In genomic region chr22:35684732-35685131, GRCh38 we compare ENCODE assay signal across 18 cellular contexts. TPM values are rescaled to one million over a fixed set of nuclear protein-coding genes. Genes with fewer than 3 reads are reported as not detected.
DNase-seq lines count a peak whose midpoint lies in the region; ATAC-seq and TF ChIP-seq lines count a peak whose summit lies in the region.
"Had no signal": no experiment of that assay in that cellular context is flagged by ENCODE, and none has a peak within 500 bp of the region (broad histone marks: within the 10 kb centered on the region; RNA-seq: fewer than 3 reads in every experiment).

No MANE protein-coding gene starts in this region.

- H3K9ac ChIP-seq in OCI-LY1 (ENCODE audit: low read length) = no peak overlapping the region
- H3K9ac ChIP-seq in SU-DHL-6 (ENCODE audit: low read length) = no peak overlapping the region; the same call in none of the 2 replicates

- H3K79me2 ChIP-seq in OCI-LY1 (ENCODE audit: insufficient read depth, low read length) = no peaks in the 10 kb centered on the region
- no peaks in the 10 kb centered on the region for H3K79me2 ChIP-seq in SU-DHL-6 (ENCODE audit: insufficient read depth, low read length)
- no peaks in the 10 kb centered on the region for H3K79me2 ChIP-seq in osteoblast (ENCODE audit: insufficient read depth, low read length)

- H3F3A ChIP-seq in OCI-LY1 (ENCODE audit: insufficient read depth, low read length) = no peaks in the 10 kb centered on the region; the same call in 1 of the 2 replicates
- peaks cover 24% of the 10 kb centered on the region for H3F3A ChIP-seq in SU-DHL-6 (ENCODE audit: insufficient read depth)

- H3K9me2 ChIP-seq in OCI-LY1 (ENCODE audit: low read depth, low read length) = no peaks in the 10 kb centered on the region
- H3K9me2 ChIP-seq in SU-DHL-6 (replicated peaks; ENCODE audit: insufficient read depth, low read length) = no peaks in the 10 kb centered on the region

- TF ChIP-seq CTCF in OCI-LY1 (IDR thresholded peaks at IDR 0.05; ENCODE audit: low read length) (no peak), SU-DHL-6 (IDR thresholded peaks at IDR 0.05; ENCODE audit: insufficient read depth, low read length, poor library complexity, severe bottlenecking) (no peak), psoas muscle (IDR thresholded peaks at IDR 0.05) (no peak), osteoblast (IDR thresholded peaks at IDR 0.05; ENCODE audit: extremely low read depth, low read depth, low read length) (no peak)

- H3K9me3 ChIP-seq in OCI-LY1 (ENCODE audit: low read length) (peaks cover 7% of the 10 kb centered on the region), SU-DHL-6 (ENCODE audit: insufficient read depth, low read length) (peaks cover 7% of the 10 kb centered on the region; the same call in 1 of the 2 replicates), psoas muscle (no peaks in the 10 kb centered on the region), osteoblast (ENCODE audit: low read depth, low read length) (no peaks in the 10 kb centered on the region)
- H3K9me3 ChIP-seq: BE2C had no signal

- peak overlapping the region; percentile 99 for H3K27ac ChIP-seq in OCI-LY1 (ENCODE audit: low read depth, low read length, poor library complexity, severe bottlenecking)
- H3K27ac ChIP-seq in SU-DHL-6 (ENCODE audit: low read depth, low read length) = peak overlapping the region; percentile 95
- peak overlapping the region; percentile 92 for H3K27ac ChIP-seq in psoas muscle
- no peak overlapping the region for H3K27ac ChIP-seq in osteoblast (ENCODE audit: low read depth, low read length)

- H2AFZ ChIP-seq in OCI-LY1 (ENCODE audit: low read length) (no peak overlapping the region), SU-DHL-6 (ENCODE audit: low read depth, low read length, severe bottlenecking) (peak overlapping the region; percentile 3), osteoblast (ENCODE audit: low read length) (no peak overlapping the region)

- H4K20me1 ChIP-seq in OCI-LY1 (ENCODE audit: insufficient read depth, low read length) (no peaks in the 10 kb centered on the region), SU-DHL-6 (ENCODE audit: low read depth, low read length) (no peaks in the 10 kb centered on the region), osteoblast (ENCODE audit: insufficient read depth, low read length) (no peaks in the 10 kb centered on the region)

- H3K27me3 ChIP-seq in OCI-LY1 (ENCODE audit: insufficient read depth, low read length) (no peaks in the 10 kb centered on the region), SU-DHL-6 (ENCODE audit: low read length) (no peaks in the 10 kb centered on the region), psoas muscle (ENCODE audit: insufficient read depth in 3 of 3, low read length in 2 of 3) (no peaks in the 10 kb centered on the region), osteoblast (ENCODE audit: insufficient read depth, low read length) (no peaks in the 10 kb centered on the region)

- DNase-seq in psoas muscle (no peak), osteoblast (ENCODE audit: insufficient read length, low spot score, missing footprints) (no peak)
- no peak for DNase-seq in activated CD4-positive, alpha-beta T cell treated with anti-CD3 and anti-CD28 coated beads, Interleukin-2, amount 50 U/mL, for 48 hours
- DNase-seq: CD4-positive, CD25-positive, alpha-beta regulatory T cell; CD8-positive, alpha-beta memory T cell; COR-L47; DMS 273 treated with DMSO at 0.1 percent for 48 hours; DND-41 had no signal

- peaks cover 3% of the 10 kb centered on the region; the same call in 1 of the 2 replicates for H3K36me3 ChIP-seq in OCI-LY1 (ENCODE audit: insufficient read depth, low read length)
- H3K36me3 ChIP-seq in SU-DHL-6 (ENCODE audit: low read length) = no peaks in the 10 kb centered on the region
- no peaks in the 10 kb centered on the region for H3K36me3 ChIP-seq in psoas muscle (ENCODE audit: insufficient read depth in 1 of 2, low read depth in 1 of 2)
- H3K36me3 ChIP-seq in osteoblast (ENCODE audit: insufficient read depth, low read length) = no peaks in the 10 kb centered on the region
- H3K36me3 ChIP-seq: BE2C had no signal

- intact Hi-C loops in psoas muscle (cut with DNase I) = loop anchor here (1.0 to 10.0 kb wide), 6 partner anchors 43 to 439 kb away; no protein-coding TSS in a partner anchor

- peak in 2 of 4 donors; percentile 7 to 9 for ATAC-seq in psoas muscle
- ATAC-seq in GM21529 (IDR thresholded peaks at IDR 0.05; ENCODE audit: unreplicated experiment) = no peak
- ATAC-seq: GM12878, HCT116 had no signal

- H3K4me1 ChIP-seq in OCI-LY1 (ENCODE audit: insufficient read depth, low read length, severe bottlenecking) = peaks cover 49% of the 10 kb centered on the region
- peaks cover 19% of the 10 kb centered on the region for H3K4me1 ChIP-seq in psoas muscle
- peaks cover 8% of the 10 kb centered on the region for H3K4me1 ChIP-seq in osteoblast (ENCODE audit: insufficient read depth, low read length)

- H3K4me2 ChIP-seq in OCI-LY1 (ENCODE audit: low read length) (no peak overlapping the region), SU-DHL-6 (ENCODE audit: low read depth, low read length, poor library complexity, severe bottlenecking) (peak overlapping the region; percentile 16), osteoblast (ENCODE audit: insufficient read depth, low read length) (no peak overlapping the region)
- H3K4me2 ChIP-seq: GM23338 had no signal

- H3K4me3 ChIP-seq in OCI-LY1 (ENCODE audit: low read depth, low read length, poor library complexity, severe bottlenecking) (no peak overlapping the region), SU-DHL-6 (ENCODE audit: insufficient read depth, low read length, poor library complexity, severe bottlenecking) (no peak overlapping the region), psoas muscle (no peak overlapping the region), osteoblast (ENCODE audit: insufficient read depth, low read length) (no peak overlapping the region)
- H3K4me3 ChIP-seq: GM12878, GM23338 had no signal

RNA-seq across cellular contexts. Expression of gene APOL5, which starts 32.9 kb away (rescaled TPM):
- total RNA-seq in psoas muscle (under 1 TPM in 1 of 4 donors, not detected in 3; 0.45 TPM), osteoblast (not detected in 2 replicates)
- polyA plus RNA-seq in psoas muscle = under 1 TPM; 0.04 to 0.15 (median 0.04) TPM
- total RNA-seq: CD4-positive, CD25-positive, alpha-beta regulatory T cell; CD8-positive, alpha-beta memory T cell; G401; GM12878; GM23338; H7; HFFc6 had no signal
- polyA plus RNA-seq: CD4-positive, CD25-positive, alpha-beta regulatory T cell; CD8-positive, alpha-beta memory T cell; GM12878; GM23338 had no signal

RNA-seq across cellular contexts. Expression of gene APOL6, which starts 36.5 kb away (rescaled TPM):
- total RNA-seq in psoas muscle (1 to 10 TPM; 1.8 to 9.5 (median 6.1) TPM), osteoblast (40.7 and 51.8 TPM in 2 replicates)
- polyA plus RNA-seq in psoas muscle = 1 to 10 TPM in 2 of 3 donors, under 1 TPM in 1; 0.87 to 2.4 (median 1.0) TPM
